ENCODE assay signal across 12 cellular contexts in genomic region chr21:42039470-42039901, GRCh38. TPM values are rescaled to one million over a fixed set of nuclear protein-coding genes. Genes with fewer than 3 reads are reported as not detected.
DNase-seq lines count a peak whose midpoint lies in the region; ATAC-seq and TF ChIP-seq lines count a peak whose summit lies in the region.
"Had no signal": no experiment of that assay in that cellular context is flagged by ENCODE, and none has a peak within 500 bp of the region (broad histone marks: within the 10 kb centered on the region; RNA-seq: fewer than 3 reads in every experiment).

No MANE protein-coding gene starts in this region.

- peak overlapping the region; percentile 93 for H4K8ac ChIP-seq in mesenchymal stem cell (ENCODE audit: low read length)

- H3K9me3 ChIP-seq in mesenchymal stem cell (ENCODE audit: control insufficient read depth, low read length), result no peaks in the 10 kb centered on the region
- H3K9me3 ChIP-seq in aorta (ENCODE audit: control insufficient read depth, low read length), result no peaks in the 10 kb centered on the region

- H3K4me2 ChIP-seq in mesenchymal stem cell (ENCODE audit: low read length, poor library complexity, severe bottlenecking), result no peak overlapping the region

- TF ChIP-seq CTCF in epithelial cell of proximal tubule (conservative IDR thresholded peaks at IDR 0.05; ENCODE audit: low read depth, low read length), result no peak

- H3K9ac ChIP-seq in mesenchymal stem cell (ENCODE audit: low read length), result peak overlapping the region; percentile 85

- peak overlapping the region; percentile 88 to 97 for H3K18ac ChIP-seq in mesenchymal stem cell (ENCODE audit: low read depth in 1 of 2, low read length in 2 of 2)

- WGBS in mesenchymal stem cell, result 71% methylated on average over 5 of the region's 5 CpGs
- WGBS in aorta, 2 donors, result 28 to 32% methylated on average over 5 of the region's 5 CpGs

- peak overlapping the region; percentile 94 for H2BK120ac ChIP-seq in mesenchymal stem cell (ENCODE audit: low read depth, low read length)

- peak overlapping the region; percentile 72 to 100 for H2BK12ac ChIP-seq in mesenchymal stem cell (ENCODE audit: low read length in 2 of 2)

- H2AFZ ChIP-seq in mesenchymal stem cell (ENCODE audit: low read depth, low read length), result peak overlapping the region; percentile 72

- no peak overlapping the region for H2BK15ac ChIP-seq in mesenchymal stem cell (ENCODE audit: low read depth, poor library complexity, severe bottlenecking)

- H3K27ac ChIP-seq in mesenchymal stem cell (ENCODE audit: low read length, poor library complexity, severe bottlenecking) (peak overlapping the region; percentile 88), aorta (ENCODE audit: low read depth in 1 of 2, low read length in 2 of 2) (no peak overlapping the region)
- H3K27ac ChIP-seq: cardiac muscle cell had no signal

- DNase-seq in NCI-H2171 (lab: John Stamatoyannopoulos, UW) (peak; percentile 62), NCI-H2171 treated with DMSO at 0.1 percent for 48 hours (lab: John Stamatoyannopoulos, UW) (no peak), epithelial cell of proximal tubule (ENCODE audit: low read depth) (peak; percentile 46), mesenchymal stem cell (peak; percentile 89), aorta (peak in 1 of 2 donors; percentile 77), globus pallidus (ENCODE audit: low spot score) (no peak), SKM-1 (lab: John Stamatoyannopoulos, UW; ENCODE audit: unreplicated experiment) (no peak)
- no peak for DNase-seq in activated CD4-positive, alpha-beta T cell treated with anti-CD3 and anti-CD28 coated beads for 1 hour
- DNase-seq: nucleus accumbens, SW 1271 had no signal

- H3K36me3 ChIP-seq in mesenchymal stem cell (ENCODE audit: control insufficient read depth in 1 of 2, insufficient read depth in 2 of 2, low read depth in 1 of 2, low read length in 2 of 2), result no peaks in the 10 kb centered on the region
- no peaks in the 10 kb centered on the region for H3K36me3 ChIP-seq in aorta (ENCODE audit: control insufficient read depth in 1 of 2, insufficient read depth in 2 of 2, low read length in 1 of 2)
- H3K36me3 ChIP-seq: cardiac muscle cell had no signal

- peak overlapping the region in 1 of 2 experiments; percentile 83 for H3K14ac ChIP-seq in mesenchymal stem cell (ENCODE audit: low read length in 2 of 2)

- H3K4ac ChIP-seq in mesenchymal stem cell (ENCODE audit: low read depth in 1 of 2, low read length in 2 of 2), result peak overlapping the region; percentile 95 to 98

- H4K91ac ChIP-seq in mesenchymal stem cell (ENCODE audit: low read length), result peak overlapping the region; percentile 95

- H3K23ac ChIP-seq in mesenchymal stem cell (ENCODE audit: low read length in 2 of 2), result peak overlapping the region in 1 of 2 experiments; percentile 43

- H3K4me3 ChIP-seq in epithelial cell of proximal tubule (ENCODE audit: low read depth, low read length), result no peak overlapping the region
- peak overlapping the region in 1 of 2 experiments; percentile 51 for H3K4me3 ChIP-seq in mesenchymal stem cell (ENCODE audit: insufficient read depth in 1 of 2, low read depth in 1 of 2, low read length in 2 of 2)
- H3K4me3 ChIP-seq in aorta (ENCODE audit: low read length in 2 of 2), result no peak overlapping the region
- H3K4me3 ChIP-seq: cardiac muscle cell had no signal

- intact Hi-C loops in aorta (cut with DNase I), result no loop called here

- H3K4me1 ChIP-seq in mesenchymal stem cell (ENCODE audit: control insufficient read depth, insufficient read depth, low read depth, low read length), result peaks cover 29% of the 10 kb centered on the region
- H3K4me1 ChIP-seq in aorta (ENCODE audit: control insufficient read depth in 1 of 2, insufficient read depth in 2 of 2, low read length in 2 of 2), result no peaks in the 10 kb centered on the region

- ATAC-seq in aorta (ENCODE audit: low FRiP score), result peak; percentile 56

- H3K27me3 ChIP-seq in mesenchymal stem cell (ENCODE audit: control insufficient read depth in 1 of 2, insufficient read depth in 1 of 2, low read length in 2 of 2), result peaks cover 0 to 11% of the 10 kb centered on the region in 2 experiments
- H3K27me3 ChIP-seq in aorta (ENCODE audit: control insufficient read depth in 1 of 2, insufficient read depth in 2 of 2, low read length in 1 of 2), result no peaks in the 10 kb centered on the region
- H3K27me3 ChIP-seq: cardiac muscle cell had no signal

- H3K79me1 ChIP-seq in mesenchymal stem cell (replicated peaks; ENCODE audit: low read length, poor library complexity, severe bottlenecking), result no peaks in the 10 kb centered on the region

- H2AK5ac ChIP-seq in mesenchymal stem cell (ENCODE audit: low read length, severe bottlenecking), result peak overlapping the region; percentile 23

- H2BK5ac ChIP-seq in mesenchymal stem cell (ENCODE audit: low read depth, low read length, poor library complexity, severe bottlenecking), result no peak overlapping the region

RNA-seq across cellular contexts. Expression of gene ZBTB21, which starts 29.3 kb away (rescaled TPM):
- total RNA-seq in epithelial cell of proximal tubule (4.9 and 6.3 TPM in 2 replicates), aorta (10 to 100 TPM; 21.8 to 52.8 TPM)
- polyA plus RNA-seq in mesenchymal stem cell (2013, experiment 1 of 2), result 9.7 TPM
- polyA plus RNA-seq in mesenchymal stem cell (2013, experiment 2 of 2), result 9.5 TPM
- polyA plus RNA-seq in aorta, result 1 to 10 TPM; 3.1 to 4.4 TPM

RNA-seq across cellular contexts. Expression of gene UMODL1, which starts 31.6 kb away (rescaled TPM):
- total RNA-seq in epithelial cell of proximal tubule (not detected in 2 replicates), aorta (under 1 TPM in 1 of 2 donors, not detected in 1; 0.45 TPM)
- 0.07 TPM for polyA plus RNA-seq in mesenchymal stem cell (2013, experiment 1 of 2)
- 0.07 TPM for polyA plus RNA-seq in mesenchymal stem cell (2013, experiment 2 of 2)
- polyA plus RNA-seq in aorta, result not detected
- total RNA-seq: cardiac muscle cell, NCI-H460 had no signal
- polyA plus RNA-seq: cardiac muscle cell had no signal

Comparison
In these comparisons a context has a peak if more than half of its experiments do, and no peak if none do; other contexts are left out.
1. DNase-seq: peak in NCI-H2171 (single experiment), epithelial cell of proximal tubule (single experiment) and mesenchymal stem cell (single experiment); none in NCI-H2171 treated with DMSO at 0.1 percent for 48 hours (single experiment), activated CD4-positive, alpha-beta T cell treated with anti-CD3 and anti-CD28 coated beads for 1 hour (single experiment), globus pallidus (single experiment) and SKM-1 (single experiment).